34 cellular contexts compared by ENCODE assay signal in the genomic region with DNA sequence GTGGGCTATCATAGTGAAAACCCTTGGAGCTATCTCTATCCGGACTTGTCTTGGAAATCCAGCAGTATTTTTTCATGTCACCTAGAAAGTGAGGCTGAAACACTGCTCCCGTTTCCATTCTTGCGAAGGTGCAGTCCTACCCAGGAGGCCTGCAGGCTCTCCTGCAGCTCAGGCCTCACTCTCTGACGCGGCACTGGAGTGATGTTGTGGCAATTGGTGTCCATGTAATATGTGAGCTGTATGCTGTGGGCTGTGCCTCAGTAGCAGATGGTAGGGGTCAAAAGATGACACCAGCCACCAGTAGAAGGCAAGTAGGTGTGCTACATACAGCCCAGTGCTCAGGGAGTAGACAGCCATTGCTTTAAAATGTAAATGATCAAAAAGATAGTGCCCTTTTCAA.
"Had no signal": no experiment of that assay in that cellular context is flagged by ENCODE, and none has a peak within 500 bp of the region (broad histone marks: within the 10 kb centered on the region; RNA-seq: fewer than 3 reads in every experiment).

No MANE protein-coding gene starts in this region.

- DNase-seq: activated B cell treated with CpG ODN at 0.5 μM for 24 hours; activated CD4-positive, alpha-beta memory T cell treated with anti-CD3 and anti-CD28 coated beads for 36 hours; activated CD4-positive, alpha-beta T cell treated with anti-CD3 and anti-CD28 coated beads for 4 hours; activated CD4-positive, alpha-beta T cell treated with anti-CD3 and anti-CD28 coated beads, Interleukin-2, amount 10 ng/mL, durations not matched to agents 24 days and 14 days; activated CD4-positive, alpha-beta T cell treated with anti-CD3 and anti-CD28 coated beads, Interleukin-2, amount 50 U/mL, for 1 hour; activated CD4-positive, alpha-beta T cell treated with anti-CD3 and anti-CD28 coated beads, Interleukin-2, amount 50 U/mL, for 4 hours; activated CD4-positive, CD25-positive, alpha-beta regulatory T cell treated with anti-CD3 and anti-CD28 coated beads, Interleukin-2, amount 50 U/mL, for 72 hours; activated CD8-positive, alpha-beta memory T cell treated with anti-CD3 and anti-CD28 coated beads, Interleukin-2, amount 50 U/mL, for 4 hours; activated CD8-positive, alpha-beta T cell treated with anti-CD3 and anti-CD28 coated beads for 36 hours; activated effector memory CD4-positive, alpha-beta T cell treated with anti-CD3 and anti-CD28 coated beads, Interleukin-2, amount 50 U/mL, for 16 hours; activated gamma-delta T cell treated with Interleukin-2 at 50 U/mL for 16 hours; activated naive CD4-positive, alpha-beta T cell; activated naive CD4-positive, alpha-beta T cell treated with anti-CD3 and anti-CD28 coated beads for 36 hours; activated naive CD4-positive, alpha-beta T cell treated with anti-CD3 and anti-CD28 coated beads, Interleukin-2, amount 50 U/mL, for 16 hours; activated naive CD8-positive, alpha-beta T cell treated with anti-CD3 and anti-CD28 coated beads for 36 hours; activated T-cell treated with anti-CD3 and anti-CD28 coated beads for 4 hours; activated T-cell treated with anti-CD3 and anti-CD28 coated beads, Interleukin-2, amount 50 U/mL, for 1 hour; activated T-cell treated with anti-CD3 and anti-CD28 coated beads, Interleukin-2, amount 50 U/mL, for 4 hours; activated T-cell treated with anti-CD3 and anti-CD28 coated beads, Interleukin-2, amount 50 U/mL, for 72 hours; adrenal gland; amniotic stem cell; aorta; body of pancreas; brain microvascular endothelial cell; central memory CD4-positive, alpha-beta T cell; T-helper 1 cell; T-helper 2 cell; T-helper 9 cell had no signal

- FAIRE-seq: astrocyte, TTC549 had no signal

- H3K9me3 ChIP-seq: adrenal gland, body of pancreas had no signal

- ATAC-seq: activated CD8-positive, alpha-beta T cell treated with anti-CD3 and anti-CD28 coated beads for 36 hours; activated naive CD4-positive, alpha-beta T cell treated with anti-CD3 and anti-CD28 coated beads, Interleukin-2, amount 50 U/mL, for 72 hours; activated T-cell treated with anti-CD3 and anti-CD28 coated beads, Interleukin-2, amount 50 U/mL, for 4 hours; activated T-cell treated with anti-CD3 and anti-CD28 coated beads, Interleukin-2, amount 50 U/mL, for 72 hours; activated T-helper 17 cell treated with anti-CD3 and anti-CD28 coated beads, Interleukin-2, amount 50 U/mL, for 72 hours; body of pancreas had no signal

- H3K4me1 ChIP-seq: adrenal gland, body of pancreas, breast epithelium had no signal

- H3K27me3 ChIP-seq: adrenal gland, body of pancreas, brain microvascular endothelial cell, breast epithelium had no signal

- H3K27ac ChIP-seq: adrenal gland, body of pancreas, brain microvascular endothelial cell, breast epithelium, VCaP had no signal

- H3K4me3 ChIP-seq: adrenal gland, body of pancreas, breast epithelium had no signal

- H3K36me3 ChIP-seq: adrenal gland, brain microvascular endothelial cell, breast epithelium had no signal
